ENCODE assay signal across 14 cellular contexts in genomic region chr7:107857541-107857912, GRCh38. TPM values are rescaled to one million over a fixed set of nuclear protein-coding genes. Genes with fewer than 3 reads are reported as not detected.
DNase-seq lines count a peak whose midpoint lies in the region; ATAC-seq lines count a peak whose summit lies in the region.
"Had no signal": no experiment of that assay in that cellular context is flagged by ENCODE, and none has a peak within 500 bp of the region (broad histone marks: within the 10 kb centered on the region; RNA-seq: fewer than 3 reads in every experiment).

No MANE protein-coding gene starts in this region.

- H2BK5ac ChIP-seq in mesendoderm (ENCODE audit: low read length), result no peak overlapping the region

- H3K4me1 ChIP-seq in GM23248 (ENCODE audit: insufficient read depth), result peaks cover 24% of the 10 kb centered on the region
- H3K4me1 ChIP-seq in mesendoderm (ENCODE audit: control insufficient read depth, low read depth, low read length), result no peaks in the 10 kb centered on the region

- H4K20me1 ChIP-seq in GM23248 (ENCODE audit: insufficient read depth), result no peaks in the 10 kb centered on the region

- no peak overlapping the region for H2AK5ac ChIP-seq in mesendoderm (ENCODE audit: low read length)

- peaks cover 27% of the 10 kb centered on the region for H3K4me1 Mint-ChIP-seq in activated naive CD8-positive, alpha-beta T cell treated with anti-CD3 and anti-CD28 coated beads, Interleukin-2, amount 50 U/mL, for 24 hours

- H3K9ac ChIP-seq in GM23248 (no peak overlapping the region), mesendoderm (ENCODE audit: low read length) (no peak overlapping the region)

- no peak overlapping the region for H3K23ac ChIP-seq in mesendoderm (ENCODE audit: low read length)

- in situ Hi-C loops in GM23248 (cut with MboI), result loop anchor here (25.0 kb wide), 1 partner anchor 395 kb away; the partner anchor contains the start of gene GPR22

- H3K27me3 ChIP-seq in GM23248 (replicated peaks; ENCODE audit: insufficient read depth), result no peaks in the 10 kb centered on the region
- no peaks in the 10 kb centered on the region for H3K27me3 ChIP-seq in mesendoderm (ENCODE audit: insufficient read depth, low read length, poor library complexity)

- H3K36me3 Mint-ChIP-seq in activated naive CD8-positive, alpha-beta T cell treated with anti-CD3 and anti-CD28 coated beads, Interleukin-2, amount 50 U/mL, for 24 hours (ENCODE audit: low read depth), result no peaks in the 10 kb centered on the region

- WGBS in GM23248 (ENCODE audit: low coverage in 1 of 2, low lambda C conversion rate in 2 of 2, missing lambda C conversion rate in 2 of 2), 2 experiments, result 57 to 58% methylated on average over 2 of the region's 2 CpGs
- no CpG with 5 or more reads among the region's 2 CpGs for WGBS in mesendoderm (ENCODE audit: extremely low coverage, insufficient coverage, low lambda C conversion rate)

- H3K56ac ChIP-seq in mesendoderm (ENCODE audit: low read length), result no peak overlapping the region

- DNase-seq in A172 (ENCODE audit: low spot score) (peak; percentile 38), GM23248 (peak; percentile 66), glomerular visceral epithelial cell (ENCODE audit: extremely low spot score) (peak; percentile 25), SK-N-DZ (ENCODE audit: low spot score) (no peak), NCI-H510A treated with DMSO at 0.1 percent for 48 hours (lab: John Stamatoyannopoulos, UW) (no peak), NCI-H1930 (lab: John Stamatoyannopoulos, UW) (no peak), mesendoderm (no peak)
- no peak for DNase-seq in activated naive CD8-positive, alpha-beta T cell treated with anti-CD3 and anti-CD28 coated beads, Interleukin-2, amount 50 U/mL, for 24 hours
- DNase-seq: activated naive CD4-positive, alpha-beta T cell; Caco-2; esophagus squamous epithelium; NCI-H1436 had no signal

- H3F3A ChIP-seq in GM23248 (ENCODE audit: insufficient read depth), result 0 out of 2 replicates have a peak, but pooled peaks cover 12% of the 10 kb centered on the region

- no peak overlapping the region for H2BK15ac ChIP-seq in mesendoderm (replicated peaks; ENCODE audit: low read depth)

- H3K9me3 ChIP-seq in GM23248 (ENCODE audit: low read depth), result no peaks in the 10 kb centered on the region
- H3K9me3 ChIP-seq: Caco-2, esophagus squamous epithelium had no signal

- no peak overlapping the region for H3K18ac ChIP-seq in mesendoderm (ENCODE audit: low read length)

- H3K36me3 ChIP-seq in GM23248 (ENCODE audit: low read depth) (no peaks in the 10 kb centered on the region), mesendoderm (ENCODE audit: control insufficient read depth, insufficient read depth, low read length) (no peaks in the 10 kb centered on the region)
- H3K36me3 ChIP-seq: esophagus squamous epithelium had no signal

- ATAC-seq in activated naive CD8-positive, alpha-beta T cell treated with anti-CD3 and anti-CD28 coated beads, Interleukin-2, amount 50 U/mL, for 24 hours, result peak; percentile 70

- no peak overlapping the region for H2BK120ac ChIP-seq in mesendoderm (ENCODE audit: low read depth, low read length)

- no peaks in the 10 kb centered on the region for H3K79me2 ChIP-seq in GM23248 (ENCODE audit: insufficient read depth)
- H3K79me2 ChIP-seq in mesendoderm (ENCODE audit: control insufficient read depth, insufficient read depth, low read length), result no peaks in the 10 kb centered on the region

- H3K4me2 ChIP-seq in GM23248 (ENCODE audit: unreplicated experiment), result no peak overlapping the region
- H3K4me2 ChIP-seq in mesendoderm (ENCODE audit: low read length), result no peak overlapping the region

- no peaks in the 10 kb centered on the region for H3K27me3 Mint-ChIP-seq in activated naive CD8-positive, alpha-beta T cell treated with anti-CD3 and anti-CD28 coated beads, Interleukin-2, amount 50 U/mL, for 24 hours

- no peaks in the 10 kb centered on the region for H3K79me1 ChIP-seq in mesendoderm (ENCODE audit: low read length)

- H3K4me3 ChIP-seq in GM23248, result no peak overlapping the region
- no peak overlapping the region for H3K4me3 ChIP-seq in mesendoderm (ENCODE audit: low read length)
- H3K4me3 ChIP-seq: esophagus squamous epithelium had no signal

- no peak overlapping the region for H2AFZ ChIP-seq in GM23248

- peak overlapping the region; percentile 68 for H3K27ac Mint-ChIP-seq in activated naive CD8-positive, alpha-beta T cell treated with anti-CD3 and anti-CD28 coated beads, Interleukin-2, amount 50 U/mL, for 24 hours

- H3K4ac ChIP-seq in mesendoderm (ENCODE audit: low read depth, low read length), result no peak overlapping the region

- no peak overlapping the region for H4K8ac ChIP-seq in mesendoderm (ENCODE audit: low read depth, low read length)

- H3K9me2 ChIP-seq in GM23248 (ENCODE audit: insufficient read depth), result no peaks in the 10 kb centered on the region

- H3K4me3 Mint-ChIP-seq in activated naive CD8-positive, alpha-beta T cell treated with anti-CD3 and anti-CD28 coated beads, Interleukin-2, amount 50 U/mL, for 24 hours, result no peak overlapping the region

- H4K5ac ChIP-seq in mesendoderm (ENCODE audit: low read length), result no peak overlapping the region

- no peaks in the 10 kb centered on the region for H3K9me3 Mint-ChIP-seq in activated naive CD8-positive, alpha-beta T cell treated with anti-CD3 and anti-CD28 coated beads, Interleukin-2, amount 50 U/mL, for 24 hours

- H3K27ac ChIP-seq in GM23248 (no peak overlapping the region), mesendoderm (ENCODE audit: low read depth, low read length) (no peak overlapping the region)
- H3K27ac ChIP-seq: HL-60 had no signal

RNA-seq across cellular contexts. Expression of gene DLD, which starts 33.5 kb away (rescaled TPM):
- total RNA-seq in A172 (2014; rRNA removed; shearing (Covaris generic)), result 128 and 363 TPM in 2 replicates
- total RNA-seq in GM23248 (2014; rRNA removed; shearing (Covaris generic)), result 80.1 and 84.5 TPM in 2 replicates
- 97.1 and 99.4 TPM in 2 replicates for polyA plus RNA-seq in GM23248 (2016; fragmentation: Nextera tagmentation; extraction: Ambion mirVana)
- polyA plus RNA-seq in SK-N-DZ (2014; cell fraction: cytosol; rRNA removed), result 154 and 299 TPM in 2 replicates
- polyA plus RNA-seq in SK-N-DZ (2014; cell fraction: nucleus; rRNA removed), result 118 and 125 TPM in 2 replicates
- polyA plus RNA-seq in mesendoderm (2013, experiment 1 of 2), result 99.0 TPM
- 101 TPM for polyA plus RNA-seq in mesendoderm (2013, experiment 2 of 2)

RNA-seq across cellular contexts. Expression of gene SLC26A3, which starts 54.5 kb away (rescaled TPM):
- total RNA-seq in A172 (2014; rRNA removed; shearing (Covaris generic)), result not detected in 2 replicates
- total RNA-seq in GM23248 (2014; rRNA removed; shearing (Covaris generic)), result not detected in 2 replicates
- not detected in 2 replicates for polyA plus RNA-seq in GM23248 (2016; fragmentation: Nextera tagmentation; extraction: Ambion mirVana)
- polyA plus RNA-seq in SK-N-DZ (2014; cell fraction: cytosol; rRNA removed), result not detected in 2 replicates
- polyA plus RNA-seq in SK-N-DZ (2014; cell fraction: nucleus; rRNA removed), result not detected in 2 replicates
- polyA plus RNA-seq in mesendoderm (2013, experiment 1 of 2), result not detected
- polyA plus RNA-seq in mesendoderm (2013, experiment 2 of 2), result not detected
- total RNA-seq: esophagus squamous epithelium, posterior vena cava had no signal

Comparison
In these comparisons a context has a peak if more than half of its experiments do, and no peak if none do; other contexts are left out.
1. DNase-seq: peak in A172 (single experiment), GM23248 (single experiment) and glomerular visceral epithelial cell (single experiment); none in activated naive CD8-positive, alpha-beta T cell treated with anti-CD3 and anti-CD28 coated beads, Interleukin-2, amount 50 U/mL, for 24 hours (single experiment), SK-N-DZ (single experiment), NCI-H510A treated with DMSO at 0.1 percent for 48 hours (single experiment), NCI-H1930 (0 of 2) and mesendoderm (single experiment).